ENCODE assay signal across 8 cellular contexts in genomic region chr1:50422946-50423669, GRCh38. TPM values are rescaled to one million over a fixed set of nuclear protein-coding genes. Genes with fewer than 3 reads are reported as not detected.
DNase-seq lines count a peak whose midpoint lies in the region; ATAC-seq, FAIRE-seq and TF ChIP-seq lines count a peak whose summit lies in the region.

DMRTA2 (minus strand) TSS chr1:50423443; CDS start chr1:50421536, 1,907 bp downstream.

- no peaks in the 10 kb centered on the region for H3F3A ChIP-seq in PC-3 (ENCODE audit: low read length, unreplicated experiment)

- peaks cover 16% of the 10 kb centered on the region for H3K36me3 Mint-ChIP-seq in T-helper 1 cell treated with Interleukin-12 subunit alpha and Interleukin-12 subunit beta and Interleukin-4 antibody, amounts not matched to agents 30 μg/mL and 1 μg/mL, for 36 hours (ENCODE audit: low read depth)

- no peak within 1 kb of the TSS for H3K9ac ChIP-seq in PC-3 (ENCODE audit: low read length)

- H2AFZ ChIP-seq in PC-3 (ENCODE audit: low read length) = no peak within 1 kb of the TSS

- in situ Hi-C loops in brain microvascular endothelial cell (cut with HindIII; ENCODE audit: low pct_ligation_motif_present, low sequenced_read_pairs) = no loop called here

- H3K36me3 ChIP-seq in brain microvascular endothelial cell (replicated peaks) (no peaks in the 10 kb centered on the region), tibial artery (no peaks in the 10 kb centered on the region), PC-3 (ENCODE audit: low read depth, low read length) (no peaks in the 10 kb centered on the region)

- no peaks in the 10 kb centered on the region for H4K20me1 ChIP-seq in PC-3 (ENCODE audit: low read length)

- H3K4me1 ChIP-seq in tibial artery = peaks cover 0 to 85% (median 71%) of the 10 kb centered on the region in 4 donors
- no peaks in the 10 kb centered on the region for H3K4me1 ChIP-seq in PC-3 (ENCODE audit: insufficient read depth, low read length)

- no peaks in the 10 kb centered on the region for H3K9me3 ChIP-seq in tibial artery
- no peaks in the 10 kb centered on the region for H3K9me3 ChIP-seq in PC-3 (ENCODE audit: low read length)

- H3K4me3 Mint-ChIP-seq in T-helper 1 cell treated with Interleukin-12 subunit alpha and Interleukin-12 subunit beta and Interleukin-4 antibody, amounts not matched to agents 30 μg/mL and 1 μg/mL, for 36 hours = peak within 1 kb of the TSS; percentile 91

- CTCF ChIA-PET in PC-3 (lab: Charles Lee) = no interaction called here

- ATAC-seq in PC-3 = no peak

- no peaks in the 10 kb centered on the region for H3K9me2 ChIP-seq in PC-3 (replicated peaks; ENCODE audit: low read length)

- intact Hi-C loops in tibial artery (cut with DNase I; ENCODE audit: low total_unique reads) = no loop called here
- intact Hi-C loops in PC-3 (cut with micrococcal nuclease) = no loop called here

- no TSS peak for BruUV-seq in PC-3 (replicated peaks; lab: Mats Ljungman, UMichigan)

- H3K79me2 ChIP-seq in PC-3 (ENCODE audit: low read length) = no peaks in the 10 kb centered on the region

- H3K27ac ChIP-seq in brain microvascular endothelial cell (no peak within 1 kb of the TSS), tibial artery (no peak within 1 kb of the TSS), PC-3 (ENCODE audit: low read length) (no peak within 1 kb of the TSS)

- peak within 1 kb of the TSS; percentile 82 for H3K27ac Mint-ChIP-seq in T-helper 1 cell treated with Interleukin-12 subunit alpha and Interleukin-12 subunit beta and Interleukin-4 antibody, amounts not matched to agents 30 μg/mL and 1 μg/mL, for 36 hours

- H3K4me3 ChIP-seq in brain microvascular endothelial cell (ENCODE audit: low read depth, low read length) = peak within 1 kb of the TSS; percentile 15
- H3K4me3 ChIP-seq in tibial artery = peak within 1 kb of the TSS; percentile 27 to 42
- no peak within 1 kb of the TSS for H3K4me3 ChIP-seq in PC-3 (ENCODE audit: low read length)

- H3K9me3 Mint-ChIP-seq in T-helper 1 cell treated with Interleukin-12 subunit alpha and Interleukin-12 subunit beta and Interleukin-4 antibody, amounts not matched to agents 30 μg/mL and 1 μg/mL, for 36 hours = peaks cover 7% of the 10 kb centered on the region

- peaks cover 34% of the 10 kb centered on the region for H3K4me1 Mint-ChIP-seq in T-helper 1 cell treated with Interleukin-12 subunit alpha and Interleukin-12 subunit beta and Interleukin-4 antibody, amounts not matched to agents 30 μg/mL and 1 μg/mL, for 36 hours (ENCODE audit: low read depth)

- H3K4me2 ChIP-seq in PC-3 (ENCODE audit: low read length) = no peak within 1 kb of the TSS

- H3K27me3 ChIP-seq in brain microvascular endothelial cell (replicated peaks) (peaks cover 97% of the 10 kb centered on the region), tibial artery (peaks cover 0 to 100% of the 10 kb centered on the region in 2 donors), PC-3 (ENCODE audit: low read length) (no peaks in the 10 kb centered on the region)

- DNase-seq in T-helper 1 cell (no peak), NCI-H2081 treated with DMSO at 0.1 percent for 48 hours (lab: John Stamatoyannopoulos, UW) (peak; percentile 38), brain microvascular endothelial cell (no peak), left kidney (ENCODE audit: low read depth, low spot score) (peak; percentile 65), tibial artery (no peak), H54 (ENCODE audit: insufficient read length, low spot score) (no peak), PC-3 (no peak)

- peaks cover 84% of the 10 kb centered on the region for H3K27me3 Mint-ChIP-seq in T-helper 1 cell treated with Interleukin-12 subunit alpha and Interleukin-12 subunit beta and Interleukin-4 antibody, amounts not matched to agents 30 μg/mL and 1 μg/mL, for 36 hours (ENCODE audit: low read depth)

- no peak for FAIRE-seq in H54 (lab: Jason Lieb, UNC)

- POLR2A ChIA-PET in PC-3 (lab: Charles Lee; ENCODE audit: unreplicated experiment) = no interaction called here

- TF ChIP-seq CTCF in brain microvascular endothelial cell (IDR thresholded peaks at IDR 0.05; ENCODE audit: low read depth, low read length, missing control alignments) = no peak
- no peak for TF ChIP-seq CTCF in tibial artery (IDR thresholded peaks at IDR 0.05)
- no peak for TF ChIP-seq CTCF in PC-3 (conservative IDR thresholded peaks at IDR 0.05; ENCODE audit: low read depth, low read length)

- no peak; the same call in 1 of the 2 replicates for TF ChIP-seq POLR2A in H54 (IDR thresholded peaks at IDR 0.05; ENCODE audit: low read depth, low read length)

RNA-seq across cellular contexts. Expression of gene DMRTA2, which starts in this region (rescaled TPM):
- not detected in 2 replicates for total RNA-seq in PC-3 (2014; rRNA removed)

Comparison
In these comparisons a context has a peak if more than half of its experiments do, and no peak if none do; other contexts are left out.
1. DNase-seq: peak in NCI-H2081 treated with DMSO at 0.1 percent for 48 hours (single experiment) and left kidney (single experiment); none in T-helper 1 cell (0 of 5), brain microvascular endothelial cell (single experiment), tibial artery (0 of 2), H54 (single experiment) and PC-3 (single experiment).